In genomic region chr3:30457081-30457480, GRCh38 we compare ENCODE assay signal across 18 cellular contexts.
DNase-seq lines count a peak whose midpoint lies in the region; ATAC-seq and TF ChIP-seq lines count a peak whose summit lies in the region.
"Had no signal": no experiment of that assay in that cellular context is flagged by ENCODE, and none has a peak within 500 bp of the region (broad histone marks: within the 10 kb centered on the region; RNA-seq: fewer than 3 reads in every experiment).

No MANE protein-coding gene starts in this region.

- CTCF ChIA-PET in WTC11 (lab: Charles Lee), result interaction anchor here (0.9 to 1.1 kb wide), 2 partner anchors 149 to 235 kb away, joined by 3 to 6 read pairs; no protein-coding TSS in a partner anchor

- H3K36me3 Mint-ChIP-seq in WTC11, result peaks cover 11% of the 10 kb centered on the region
- peaks cover 0 to 20% (median 13%) of the 10 kb centered on the region in 3 donors for H3K36me3 Mint-ChIP-seq in naive thymus-derived CD8-positive, alpha-beta T cell

- 92% methylated on average over 1 of the region's 1 CpG; no CpG with 5 or more reads in 1 of the 2 donors for WGBS in gastroesophageal sphincter (ENCODE audit: low coverage in 1 of 2), 2 donors

- no peak overlapping the region for H3K4me3 Mint-ChIP-seq in WTC11
- peak overlapping the region in 1 of 10 donors; percentile 9 for H3K4me3 Mint-ChIP-seq in naive thymus-derived CD8-positive, alpha-beta T cell
- H3K4me3 Mint-ChIP-seq: CD4-positive, alpha-beta memory T cell had no signal

- H3K9me3 ChIP-seq in gastroesophageal sphincter, result peaks cover 0 to 9% (median 0%) of the 10 kb centered on the region in 3 donors
- H3K9me3 ChIP-seq in effector memory CD4-positive, alpha-beta T cell (ENCODE audit: control insufficient read depth, low read length), result no peaks in the 10 kb centered on the region
- H3K9me3 ChIP-seq: SJSA1 had no signal

- no peaks in the 10 kb centered on the region for H3K27me3 Mint-ChIP-seq in WTC11 (ENCODE audit: low read depth)
- no peaks in the 10 kb centered on the region for H3K27me3 Mint-ChIP-seq in naive thymus-derived CD8-positive, alpha-beta T cell
- H3K27me3 Mint-ChIP-seq: CD4-positive, alpha-beta memory T cell had no signal

- no peaks in the 10 kb centered on the region for H3K36me3 ChIP-seq in gastroesophageal sphincter
- H3K36me3 ChIP-seq in effector memory CD4-positive, alpha-beta T cell (ENCODE audit: control insufficient read depth, insufficient read depth, low read length), result no peaks in the 10 kb centered on the region
- H3K36me3 ChIP-seq: SJSA1 had no signal

- no peak for TF ChIP-seq EP300 in gastroesophageal sphincter (IDR thresholded peaks at IDR 0.05)

- no peak overlapping the region for H3K4me3 ChIP-seq in gastroesophageal sphincter
- H3K4me3 ChIP-seq in effector memory CD4-positive, alpha-beta T cell (ENCODE audit: insufficient read depth, low read depth, low read length, poor library complexity, severe bottlenecking), result no peak overlapping the region
- H3K4me3 ChIP-seq: PC-9, SJSA1 had no signal

- peaks cover 21% of the 10 kb centered on the region for H3K4me1 Mint-ChIP-seq in WTC11
- H3K4me1 Mint-ChIP-seq in naive thymus-derived CD8-positive, alpha-beta T cell, result peaks cover 13 to 35% (median 27%) of the 10 kb centered on the region in 4 donors
- H3K4me1 Mint-ChIP-seq: CD4-positive, alpha-beta memory T cell had no signal

- H3K27me3 ChIP-seq in gastroesophageal sphincter, result no peaks in the 10 kb centered on the region
- no peaks in the 10 kb centered on the region for H3K27me3 ChIP-seq in effector memory CD4-positive, alpha-beta T cell (replicated peaks; ENCODE audit: control insufficient read depth, insufficient read depth, low read length, poor library complexity, severe bottlenecking)
- H3K27me3 ChIP-seq: SJSA1 had no signal

- H3K27ac Mint-ChIP-seq in WTC11, result 0 out of 2 replicates have a peak overlapping the region, but pooled peaks have one; percentile 11
- peak overlapping the region in 6 of 10 donors; percentile 16 to 53 (median 44) for H3K27ac Mint-ChIP-seq in naive thymus-derived CD8-positive, alpha-beta T cell
- H3K27ac Mint-ChIP-seq: CD4-positive, alpha-beta memory T cell had no signal

- POLR2A ChIA-PET in WTC11 (lab: Charles Lee), result interaction anchor here (0.6 kb wide), 1 partner anchor 850 kb away, joined by 3 read pairs; no protein-coding TSS in a partner anchor
- POLR2A ChIA-PET in naive thymus-derived CD8-positive, alpha-beta T cell (lab: Charles Lee), result interaction anchor here (0.6 to 1.3 kb wide), 4 partner anchors 9 to 228 kb away, joined by 3 to 5 read pairs (median 3); partner anchors contain the start of gene TGFBR2

- ATAC-seq in WTC11, result no peak
- no peak for ATAC-seq in gastroesophageal sphincter
- no peak for ATAC-seq in naive thymus-derived CD8-positive, alpha-beta T cell
- ATAC-seq in GM21786 (IDR thresholded peaks at IDR 0.05; ENCODE audit: unreplicated experiment), result no peak
- no peak for ATAC-seq in HG03135 (IDR thresholded peaks at IDR 0.05; ENCODE audit: unreplicated experiment)
- ATAC-seq in HG02623 (IDR thresholded peaks at IDR 0.05; ENCODE audit: unreplicated experiment), result no peak
- ATAC-seq: HCT116, Right ventricle myocardium inferior had no signal

- peak overlapping the region; percentile 41 to 76 (median 58) for H3K27ac ChIP-seq in gastroesophageal sphincter
- no peak overlapping the region for H3K27ac ChIP-seq in effector memory CD4-positive, alpha-beta T cell (ENCODE audit: insufficient read depth, low read length, poor library complexity, severe bottlenecking)
- H3K27ac ChIP-seq: PC-9, SJSA1 had no signal

- TF ChIP-seq POLR2A in gastroesophageal sphincter (IDR thresholded peaks at IDR 0.05), result no peak

- TF ChIP-seq CTCF in WTC11 (IDR thresholded peaks at IDR 0.05) (no peak), gastroesophageal sphincter (IDR thresholded peaks at IDR 0.05) (no peak)

- peaks cover 29% of the 10 kb centered on the region for H3K9me3 Mint-ChIP-seq in WTC11
- H3K9me3 Mint-ChIP-seq in naive thymus-derived CD8-positive, alpha-beta T cell, result peaks cover 0 to 32% (median 15%) of the 10 kb centered on the region in 9 donors

- no peak for DNase-seq in WTC11 (ENCODE audit: low spot score)
- no peak for DNase-seq in naive thymus-derived CD8-positive, alpha-beta T cell
- DNase-seq in effector memory CD4-positive, alpha-beta T cell, result no peak
- DNase-seq: C1 segment of cervical spinal cord; CD4-positive, alpha-beta memory T cell; COR-L47; KBM-7; MM.1S; NCI-H2029; NCI-H526 treated with DMSO at 0.1 percent for 48 hours; PC-9 had no signal

- peaks cover 0 to 25% (median 7%) of the 10 kb centered on the region in 3 donors for H3K4me1 ChIP-seq in gastroesophageal sphincter
- H3K4me1 ChIP-seq in effector memory CD4-positive, alpha-beta T cell (ENCODE audit: control insufficient read depth, insufficient read depth, low read length, poor library complexity, severe bottlenecking), result no peaks in the 10 kb centered on the region
- H3K4me1 ChIP-seq: SJSA1 had no signal

TF ChIP-seq in WTC11, 78 proteins besides CTCF, POLR2A, EP300 and RAD21:
- TF ChIP-seq GTF2I (CRISPR knock-in tag; conservative IDR thresholded peaks at IDR 0.05) (no peak), CBFB (CRISPR knock-in tag; IDR thresholded peaks at IDR 0.05; ENCODE audit: low read depth) (no peak)
